In genomic region chr13:44404261-44405139, GRCh38 we compare ENCODE assay signal across 1 cellular context.
A peak's percentile ranks its signal among the peaks of the same experiment; 100 is the strongest.
TF ChIP-seq lines count a peak whose summit lies in the region.

No MANE protein-coding gene starts in this region.

TF ChIP-seq in HepG2, 621 proteins besides CTCF, POLR2A, EP300 and RAD21 (continued from another document and continues in another):
- TF ChIP-seq, protein P1, sequence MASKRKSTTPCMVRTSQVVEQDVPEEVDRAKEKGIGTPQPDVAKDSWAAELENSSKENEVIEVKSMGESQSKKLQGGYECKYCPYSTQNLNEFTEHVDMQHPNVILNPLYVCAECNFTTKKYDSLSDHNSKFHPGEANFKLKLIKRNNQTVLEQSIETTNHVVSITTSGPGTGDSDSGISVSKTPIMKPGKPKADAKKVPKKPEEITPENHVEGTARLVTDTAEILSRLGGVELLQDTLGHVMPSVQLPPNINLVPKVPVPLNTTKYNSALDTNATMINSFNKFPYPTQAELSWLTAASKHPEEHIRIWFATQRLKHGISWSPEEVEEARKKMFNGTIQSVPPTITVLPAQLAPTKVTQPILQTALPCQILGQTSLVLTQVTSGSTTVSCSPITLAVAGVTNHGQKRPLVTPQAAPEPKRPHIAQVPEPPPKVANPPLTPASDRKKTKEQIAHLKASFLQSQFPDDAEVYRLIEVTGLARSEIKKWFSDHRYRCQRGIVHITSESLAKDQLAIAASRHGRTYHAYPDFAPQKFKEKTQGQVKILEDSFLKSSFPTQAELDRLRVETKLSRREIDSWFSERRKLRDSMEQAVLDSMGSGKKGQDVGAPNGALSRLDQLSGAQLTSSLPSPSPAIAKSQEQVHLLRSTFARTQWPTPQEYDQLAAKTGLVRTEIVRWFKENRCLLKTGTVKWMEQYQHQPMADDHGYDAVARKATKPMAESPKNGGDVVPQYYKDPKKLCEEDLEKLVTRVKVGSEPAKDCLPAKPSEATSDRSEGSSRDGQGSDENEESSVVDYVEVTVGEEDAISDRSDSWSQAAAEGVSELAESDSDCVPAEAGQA (IDR thresholded peaks at IDR 0.05; ENCODE audit: low read depth) = peak; percentile 74
- TF ChIP-seq, protein P1 (CRISPR knock-in tag; IDR thresholded peaks at IDR 0.05; ENCODE audit: borderline replicate concordance) = no peak
- TF ChIP-seq, protein P2, sequence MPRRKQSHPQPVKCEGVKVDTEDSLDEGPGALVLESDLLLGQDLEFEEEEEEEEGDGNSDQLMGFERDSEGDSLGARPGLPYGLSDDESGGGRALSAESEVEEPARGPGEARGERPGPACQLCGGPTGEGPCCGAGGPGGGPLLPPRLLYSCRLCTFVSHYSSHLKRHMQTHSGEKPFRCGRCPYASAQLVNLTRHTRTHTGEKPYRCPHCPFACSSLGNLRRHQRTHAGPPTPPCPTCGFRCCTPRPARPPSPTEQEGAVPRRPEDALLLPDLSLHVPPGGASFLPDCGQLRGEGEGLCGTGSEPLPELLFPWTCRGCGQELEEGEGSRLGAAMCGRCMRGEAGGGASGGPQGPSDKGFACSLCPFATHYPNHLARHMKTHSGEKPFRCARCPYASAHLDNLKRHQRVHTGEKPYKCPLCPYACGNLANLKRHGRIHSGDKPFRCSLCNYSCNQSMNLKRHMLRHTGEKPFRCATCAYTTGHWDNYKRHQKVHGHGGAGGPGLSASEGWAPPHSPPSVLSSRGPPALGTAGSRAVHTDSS (CRISPR knock-in tag; conservative IDR thresholded peaks at IDR 0.05) = no peak
- TF ChIP-seq IRX3 (CRISPR knock-in tag; IDR thresholded peaks at IDR 0.05; ENCODE audit: borderline replicate concordance, low read depth) (0 out of 2 replicates have a peak, but pooled peaks have one; percentile 33), ZNF563 (CRISPR knock-in tag; IDR thresholded peaks at IDR 0.05) (no peak), ZNF776 (CRISPR knock-in tag; IDR thresholded peaks at IDR 0.05) (0 out of 2 replicates have a peak, but pooled peaks have one; percentile 6), KAT7 (CRISPR knock-in tag; IDR thresholded peaks at IDR 0.05; ENCODE audit: borderline replicate concordance) (peak; percentile 47; the same call in 1 of the 2 replicates), RFXAP (CRISPR knock-in tag; IDR thresholded peaks at IDR 0.05; ENCODE audit: borderline replicate concordance) (peak; percentile 71), ZNF879 (CRISPR knock-in tag; IDR thresholded peaks at IDR 0.05) (peak; percentile 39; the same call in 1 of the 2 replicates), ZMYM3 (CRISPR knock-in tag; IDR thresholded peaks at IDR 0.05) (peak; percentile 87; the same call in 1 of the 2 replicates), MEIS1 (CRISPR knock-in tag; IDR thresholded peaks at IDR 0.05; ENCODE audit: borderline replicate concordance) (peak; percentile 76; the same call in 1 of the 2 replicates), CBX5 (CRISPR knock-in tag; IDR thresholded peaks at IDR 0.05; ENCODE audit: borderline replicate concordance) (peak; percentile 58; the same call in 1 of the 2 replicates), ATM (IDR thresholded peaks at IDR 0.05; ENCODE audit: borderline replicate concordance) (no peak), SALL1 (CRISPR knock-in tag; IDR thresholded peaks at IDR 0.05) (peak; percentile 82), PLSCR1 (CRISPR knock-in tag; IDR thresholded peaks at IDR 0.05; ENCODE audit: borderline replicate concordance) (no peak), KDM5B (CRISPR knock-in tag; IDR thresholded peaks at IDR 0.05; ENCODE audit: borderline replicate concordance) (peak; percentile 91; the same call in 1 of the 2 replicates), GABPA (IDR thresholded peaks at IDR 0.05; ENCODE audit: low read depth, low read length) (no peak), GABPA (CRISPR knock-in tag; IDR thresholded peaks at IDR 0.05; ENCODE audit: low read depth) (no peak), NFE2L1 (CRISPR knock-in tag; IDR thresholded peaks at IDR 0.05; ENCODE audit: borderline replicate concordance) (no peak), PRMT3 (CRISPR knock-in tag; IDR thresholded peaks at IDR 0.05; ENCODE audit: borderline replicate concordance, low read depth) (no peak), STAG1 (CRISPR knock-in tag; IDR thresholded peaks at IDR 0.05) (peak; percentile 23; the same call in 1 of the 2 replicates), ZNF235 (CRISPR knock-in tag; IDR thresholded peaks at IDR 0.05; ENCODE audit: borderline replicate concordance) (0 out of 2 replicates have a peak, but pooled peaks have one; percentile 60), RORA (CRISPR knock-in tag; IDR thresholded peaks at IDR 0.05) (no peak), ZNF7 (CRISPR knock-in tag; IDR thresholded peaks at IDR 0.05) (peak; percentile 77; the same call in 1 of the 2 replicates), KLF15 (CRISPR knock-in tag; IDR thresholded peaks at IDR 0.05; ENCODE audit: borderline replicate concordance) (0 out of 2 replicates have a peak, but pooled peaks have one; percentile 42), TRIM22 (IDR thresholded peaks at IDR 0.05) (no peak), SOX6 (IDR thresholded peaks at IDR 0.05) (no peak), SOX6 (CRISPR knock-in tag; IDR thresholded peaks at IDR 0.05) (peak; percentile 87), FOXA3 (CRISPR knock-in tag; IDR thresholded peaks at IDR 0.05) (peak; percentile 92), CENPT (CRISPR knock-in tag; IDR thresholded peaks at IDR 0.05; ENCODE audit: low read depth) (no peak), MYPOP (CRISPR knock-in tag; IDR thresholded peaks at IDR 0.05) (peak; percentile 84; the same call in 1 of the 2 replicates), FOXP4 (CRISPR knock-in tag; IDR thresholded peaks at IDR 0.05) (peak; percentile 77), ZBTB43 (CRISPR knock-in tag; conservative IDR thresholded peaks at IDR 0.05) (peak; percentile 85; the same call in 1 of the 2 replicates), ZNF652 (CRISPR knock-in tag; IDR thresholded peaks at IDR 0.05; ENCODE audit: borderline replicate concordance, low read depth) (peak; percentile 34; the same call in 1 of the 2 replicates), ZNF343 (CRISPR knock-in tag; IDR thresholded peaks at IDR 0.05) (no peak), ZNF12 (CRISPR knock-in tag; IDR thresholded peaks at IDR 0.05) (peak; percentile 21; the same call in 1 of the 2 replicates), RFX5 (IDR thresholded peaks at IDR 0.05; ENCODE audit: low read depth, low read length) (peak; percentile 81; the same call in 1 of the 2 replicates), ZNF510 (CRISPR knock-in tag; IDR thresholded peaks at IDR 0.05; ENCODE audit: low read depth) (no peak), ZNF841 (CRISPR knock-in tag; IDR thresholded peaks at IDR 0.05; ENCODE audit: borderline replicate concordance) (0 out of 2 replicates have a peak, but pooled peaks have one; percentile 46)
- TF ChIP-seq, protein P3, sequence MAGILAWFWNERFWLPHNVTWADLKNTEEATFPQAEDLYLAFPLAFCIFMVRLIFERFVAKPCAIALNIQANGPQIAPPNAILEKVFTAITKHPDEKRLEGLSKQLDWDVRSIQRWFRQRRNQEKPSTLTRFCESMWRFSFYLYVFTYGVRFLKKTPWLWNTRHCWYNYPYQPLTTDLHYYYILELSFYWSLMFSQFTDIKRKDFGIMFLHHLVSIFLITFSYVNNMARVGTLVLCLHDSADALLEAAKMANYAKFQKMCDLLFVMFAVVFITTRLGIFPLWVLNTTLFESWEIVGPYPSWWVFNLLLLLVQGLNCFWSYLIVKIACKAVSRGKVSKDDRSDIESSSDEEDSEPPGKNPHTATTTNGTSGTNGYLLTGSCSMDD (CRISPR knock-in tag; IDR thresholded peaks at IDR 0.05) = no peak
- TF ChIP-seq, protein P4, sequence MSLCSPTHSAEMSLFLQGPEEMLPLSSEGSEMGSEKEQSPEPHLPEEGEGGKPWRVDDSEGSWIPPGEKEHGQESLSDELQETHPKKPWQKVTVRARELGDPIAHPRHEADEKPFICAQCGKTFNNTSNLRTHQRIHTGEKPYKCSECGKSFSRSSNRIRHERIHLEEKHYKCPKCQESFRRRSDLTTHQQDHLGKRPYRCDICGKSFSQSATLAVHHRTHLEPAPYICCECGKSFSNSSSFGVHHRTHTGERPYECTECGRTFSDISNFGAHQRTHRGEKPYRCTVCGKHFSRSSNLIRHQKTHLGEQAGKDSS (CRISPR knock-in tag; IDR thresholded peaks at IDR 0.05; ENCODE audit: borderline replicate concordance, low read depth) = peak; percentile 55
- TF ChIP-seq, protein P5, sequence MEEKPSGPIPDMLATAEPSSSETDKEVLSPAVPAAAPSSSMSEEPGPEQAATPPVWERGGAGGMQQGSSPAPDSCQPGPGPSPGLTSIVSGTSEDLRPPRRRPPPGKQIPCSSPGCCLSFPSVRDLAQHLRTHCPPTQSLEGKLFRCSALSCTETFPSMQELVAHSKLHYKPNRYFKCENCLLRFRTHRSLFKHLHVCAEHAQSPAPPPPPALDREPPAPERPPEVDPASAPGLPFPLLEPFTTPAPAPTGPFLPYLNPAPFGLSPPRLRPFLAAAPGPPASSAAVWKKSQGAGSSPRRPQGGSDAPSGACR (CRISPR knock-in tag; IDR thresholded peaks at IDR 0.05) = peak; percentile 21; the same call in 1 of the 2 replicates
- TF ChIP-seq, protein P6, sequence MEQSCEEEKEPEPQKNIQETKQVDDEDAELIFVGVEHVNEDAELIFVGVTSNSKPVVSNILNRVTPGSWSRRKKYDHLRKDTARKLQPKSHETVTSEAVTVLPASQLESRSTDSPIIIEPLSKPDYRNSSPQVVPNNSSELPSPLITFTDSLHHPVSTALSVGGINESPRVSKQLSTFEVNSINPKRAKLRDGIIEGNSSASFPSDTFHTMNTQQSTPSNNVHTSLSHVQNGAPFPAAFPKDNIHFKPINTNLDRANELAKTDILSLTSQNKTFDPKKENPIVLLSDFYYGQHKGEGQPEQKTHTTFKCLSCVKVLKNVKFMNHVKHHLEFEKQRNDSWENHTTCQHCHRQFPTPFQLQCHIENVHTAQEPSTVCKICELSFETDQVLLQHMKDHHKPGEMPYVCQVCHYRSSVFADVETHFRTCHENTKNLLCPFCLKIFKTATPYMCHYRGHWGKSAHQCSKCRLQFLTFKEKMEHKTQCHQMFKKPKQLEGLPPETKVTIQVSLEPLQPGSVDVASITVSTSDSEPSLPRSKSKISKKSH (CRISPR knock-in tag; IDR thresholded peaks at IDR 0.05; ENCODE audit: borderline replicate concordance) = no peak; the same call in 1 of the 2 replicates
